8 cellular contexts compared by ENCODE assay signal in genomic region chr5:42057254-42057690, GRCh38.
DNase-seq lines count a peak whose midpoint lies in the region; ATAC-seq and TF ChIP-seq lines count a peak whose summit lies in the region.

No MANE protein-coding gene starts in this region.

- CTCF ChIA-PET in AG04450 (lab: Charles Lee): interaction anchor here (0.6 to 5.8 kb wide), 28 partner anchors 8 to 1153 kb away, joined by 3 to 182 read pairs (median 4); no protein-coding TSS in a partner anchor

- H3K4me1 Mint-ChIP-seq in memory B cell: peaks cover 2% of the 10 kb centered on the region

- TF ChIP-seq CTCF in AG04450 (IDR thresholded peaks at IDR 0.05; ENCODE audit: low read depth, low read length) (peak; percentile 71), coronary artery (IDR thresholded peaks at IDR 0.05) (peak; percentile 37)

- no peak overlapping the region for H3K4me3 ChIP-seq in AG04450 (ENCODE audit: low read depth, low read length)
- no peak overlapping the region for H3K4me3 ChIP-seq in coronary artery

- H3K27me3 Mint-ChIP-seq in memory B cell: no peaks in the 10 kb centered on the region

- H3K27ac ChIP-seq in AG04450 (ENCODE audit: low read depth, low read length) (no peak overlapping the region), coronary artery (no peak overlapping the region)

- H3K27me3 ChIP-seq in AG04450 (ENCODE audit: control insufficient read depth, insufficient read depth, low read length): no peaks in the 10 kb centered on the region

- DNase-seq in AG04450 (ENCODE audit: low read depth, low spot score): peak; percentile 0
- peak; percentile 3 for DNase-seq in NCI-H2029 treated with DMSO at 0.1 percent for 48 hours (lab: John Stamatoyannopoulos, UW)
- DNase-seq in coronary artery (ENCODE audit: low spot score): no peak
- DNase-seq in memory B cell (ENCODE audit: low spot score in 2 of 2): peak; percentile 50 to 59
- peak; percentile 15 to 59 (median 32) for DNase-seq in stimulated activated naive CD4-positive, alpha-beta T cell (lab: John Stamatoyannopoulos, UW)

- no peak overlapping the region for H3K27ac Mint-ChIP-seq in memory B cell

- ATAC-seq in GM18508 (IDR thresholded peaks at IDR 0.05; ENCODE audit: insufficient read depth, unreplicated experiment): peak; percentile 74
- ATAC-seq in HG02938 (IDR thresholded peaks at IDR 0.05; ENCODE audit: unreplicated experiment): peak; percentile 90
- peak; percentile 63 for ATAC-seq in activated CD4-positive, CD25-positive, alpha-beta regulatory T cell treated with anti-CD3 and anti-CD28 coated beads, Interleukin-2, amount 50 U/mL, for 24 hours
- peak; percentile 88 for ATAC-seq in memory B cell (ENCODE audit: low read depth)

- no peaks in the 10 kb centered on the region for H3K9me3 Mint-ChIP-seq in memory B cell

- no peaks in the 10 kb centered on the region for H3K9me3 ChIP-seq in AG04450 (ENCODE audit: control insufficient read depth, insufficient read depth, low read length)

- no peak overlapping the region for H3K4me3 Mint-ChIP-seq in memory B cell

- POLR2A ChIA-PET in AG04450 (lab: Yijun Ruan, JAX): no interaction called here

- no peaks in the 10 kb centered on the region for H3K36me3 Mint-ChIP-seq in memory B cell
